Comparison of ENCODE assay signal across 8 cellular contexts in genomic region chr11:32891657-32892354, GRCh38. TPM values are rescaled to one million over a fixed set of nuclear protein-coding genes. Genes with fewer than 3 reads are reported as not detected.
DNase-seq lines count a peak whose midpoint lies in the region; ATAC-seq and TF ChIP-seq lines count a peak whose summit lies in the region.

No MANE protein-coding gene starts in this region.

- H3K27ac ChIP-seq in GM23338 (ENCODE audit: low read depth), result peak overlapping the region; percentile 97
- H3K27ac ChIP-seq in Panc1 (ENCODE audit: low read length), result peak overlapping the region; percentile 98
- H3K27ac ChIP-seq in endodermal cell (ENCODE audit: low read depth, low read length), result peak overlapping the region; percentile 93
- peak overlapping the region; percentile 93 for H3K27ac ChIP-seq in neural progenitor cell

- H3K9me3 ChIP-seq in Panc1 (ENCODE audit: control insufficient read depth, insufficient read depth, low read depth, low read length), result no peaks in the 10 kb centered on the region
- peaks cover 15% of the 10 kb centered on the region for H3K9me3 ChIP-seq in endodermal cell (ENCODE audit: control insufficient read depth, low read length)
- H3K9me3 ChIP-seq in neural progenitor cell (ENCODE audit: low read depth), result no peaks in the 10 kb centered on the region

- H4K20me1 ChIP-seq in GM23338 (replicated peaks; ENCODE audit: insufficient read depth), result peaks cover 15% of the 10 kb centered on the region
- peaks cover 6% of the 10 kb centered on the region for H4K20me1 ChIP-seq in neural progenitor cell (ENCODE audit: low read depth)

- WGBS in endodermal cell (ENCODE audit: insufficient coverage in 1 of 2, insufficient read length in 1 of 2), 2 experiments, result 0 to 7% methylated on average over 3 to 7 of the region's 10 CpGs

- in situ Hi-C loops in Panc1 (cut with HindIII; ENCODE audit: low pct_unique_long_range_greater_than_20kb, low sequenced_read_pairs), result no loop called here

- DNase-seq in BJ (ENCODE audit: low read depth) (no peak), GM23338 (ENCODE audit: low spot score) (peak; percentile 79), Panc1 (ENCODE audit: low read depth, low spot score) (no peak), endodermal cell (no peak), neural progenitor cell (ENCODE audit: low spot score) (no peak), occipital lobe (lab: John Stamatoyannopoulos, UW) (no peak), retina (no peak)
- DNase-seq in activated effector memory CD4-positive, alpha-beta T cell treated with Interleukin-2 at 50 U/mL for 16 hours, result no peak

- no peak overlapping the region for H2AFZ ChIP-seq in GM23338
- H2AFZ ChIP-seq in neural progenitor cell (replicated peaks), result peak overlapping the region; percentile 69

- H3K9me3 Mint-ChIP-seq in GM23338 (peaks cover 35% of the 10 kb centered on the region), endodermal cell (peaks cover 23% of the 10 kb centered on the region), neural progenitor cell (peaks cover 11% of the 10 kb centered on the region)

- POLR2A ChIA-PET in BJ (lab: Charles Lee), result no interaction called here
- POLR2A ChIA-PET in Panc1 (lab: Charles Lee), result interaction anchor here (0.5 to 0.7 kb wide), 2 partner anchors 12 to 1379 kb away, joined by 3 to 6 read pairs; no protein-coding TSS in a partner anchor

- H3K4me1 Mint-ChIP-seq in GM23338 (peaks cover 25% of the 10 kb centered on the region), endodermal cell (peaks cover 29% of the 10 kb centered on the region), neural progenitor cell (peaks cover 36% of the 10 kb centered on the region)

- TSS peak; percentile 92 for BruUV-seq in Panc1 (replicated peaks; lab: Mats Ljungman, UMichigan)

- H3K27me3 ChIP-seq in BJ (ENCODE audit: control insufficient read depth, insufficient read depth, low read length), result no peaks in the 10 kb centered on the region
- H3K27me3 ChIP-seq in GM23338 (ENCODE audit: insufficient read depth), result no peaks in the 10 kb centered on the region
- H3K27me3 ChIP-seq in Panc1 (ENCODE audit: control insufficient read depth, insufficient read depth, low read length), result no peaks in the 10 kb centered on the region
- peaks cover 39% of the 10 kb centered on the region for H3K27me3 ChIP-seq in endodermal cell (ENCODE audit: control insufficient read depth, insufficient read depth, low read length, poor library complexity, severe bottlenecking)
- H3K27me3 ChIP-seq in neural progenitor cell, result no peaks in the 10 kb centered on the region

- CTCF ChIA-PET in BJ (lab: Yijun Ruan, JAX) (interaction anchor here (1.0 kb wide), 1 partner anchor 11 kb away, joined by 5 read pairs; no protein-coding TSS in a partner anchor), Panc1 (lab: Charles Lee) (interaction anchor here (0.6 kb wide), 1 partner anchor 21 kb away, joined by 7 read pairs; no protein-coding TSS in a partner anchor)

- peak overlapping the region; percentile 76 for H3K4me2 ChIP-seq in GM23338
- H3K4me2 ChIP-seq in neural progenitor cell, result peak overlapping the region; percentile 95

- H3K79me2 ChIP-seq in GM23338 (replicated peaks; ENCODE audit: insufficient read depth) (peaks cover 40% of the 10 kb centered on the region), neural progenitor cell (ENCODE audit: low read depth) (peaks cover 53% of the 10 kb centered on the region)

- H3K4me3 ChIP-seq in BJ (ENCODE audit: low read depth, low read length), result peak overlapping the region; percentile 72
- H3K4me3 ChIP-seq in GM23338, result peak overlapping the region; percentile 51
- peak overlapping the region; percentile 83 to 95 for H3K4me3 ChIP-seq in Panc1 (ENCODE audit: low read depth in 2 of 2, low read length in 2 of 2)
- H3K4me3 ChIP-seq in endodermal cell (ENCODE audit: low read length), result peak overlapping the region; percentile 87
- peak overlapping the region; percentile 97 for H3K4me3 ChIP-seq in neural progenitor cell

- H3K9ac ChIP-seq in endodermal cell (ENCODE audit: extremely low read depth, low read length, poor library complexity, severe bottlenecking) (peak overlapping the region; percentile 73), neural progenitor cell (peak overlapping the region; percentile 75)

- H3K36me3 ChIP-seq in BJ (ENCODE audit: control insufficient read depth, insufficient read depth, low read length) (no peaks in the 10 kb centered on the region), GM23338 (ENCODE audit: insufficient read depth) (no peaks in the 10 kb centered on the region), Panc1 (ENCODE audit: control insufficient read depth, insufficient read depth, low read length) (no peaks in the 10 kb centered on the region; the same call in 1 of the 2 replicates), endodermal cell (ENCODE audit: control insufficient read depth, insufficient read depth, low read length) (no peaks in the 10 kb centered on the region), neural progenitor cell (no peaks in the 10 kb centered on the region)

- H3K36me3 Mint-ChIP-seq in GM23338 (ENCODE audit: low read depth) (peaks cover 52% of the 10 kb centered on the region), endodermal cell (ENCODE audit: low read depth) (peaks cover 15% of the 10 kb centered on the region), neural progenitor cell (peaks cover 8% of the 10 kb centered on the region)

- H3K4me1 ChIP-seq in GM23338 (ENCODE audit: insufficient read depth) (peaks cover 32% of the 10 kb centered on the region), Panc1 (ENCODE audit: control insufficient read depth, insufficient read depth, low read length) (peaks cover 27% of the 10 kb centered on the region), endodermal cell (ENCODE audit: control insufficient read depth, insufficient read depth, low read length) (peaks cover 3% of the 10 kb centered on the region), neural progenitor cell (peaks cover 30% of the 10 kb centered on the region)

- H3K27ac Mint-ChIP-seq in GM23338 (peak overlapping the region; percentile 97), endodermal cell (peak overlapping the region; percentile 94), neural progenitor cell (peak overlapping the region; percentile 99)

- H3K4me3 Mint-ChIP-seq in GM23338 (peak overlapping the region; percentile 90), endodermal cell (peak overlapping the region; percentile 96), neural progenitor cell (peak overlapping the region; percentile 95)

- intact Hi-C loops in Panc1 (cut with micrococcal nuclease; ENCODE audit: unreplicated experiment), result no loop called here

- ATAC-seq in GM23338 (no peak; the same call in 2 of the 3 replicates), Panc1 (no peak)

- H3K27me3 Mint-ChIP-seq in GM23338 (ENCODE audit: insufficient read depth, low read depth, poor library complexity) (peaks cover 12% of the 10 kb centered on the region), endodermal cell (ENCODE audit: insufficient read depth) (peaks cover 26% of the 10 kb centered on the region), neural progenitor cell (ENCODE audit: insufficient read depth, low read depth) (peaks cover 13% of the 10 kb centered on the region)

- H3K9me2 ChIP-seq in GM23338 (ENCODE audit: insufficient read depth), result peaks cover 4% of the 10 kb centered on the region; the same call in 1 of the 2 replicates

- H3F3A ChIP-seq in GM23338 (replicated peaks; ENCODE audit: low read depth), result 0 out of 2 replicates have a peak, but pooled peaks cover 11% of the 10 kb centered on the region
- peaks cover 41% of the 10 kb centered on the region for H3F3A ChIP-seq in neural progenitor cell (ENCODE audit: low read depth)

- TF ChIP-seq CTCF in BJ (IDR thresholded peaks at IDR 0.05; ENCODE audit: insufficient read depth, low read depth, low read length) (no peak), GM23338 (conservative IDR thresholded peaks at IDR 0.05; ENCODE audit: low read depth in 2 of 2) (no peak), Panc1 (IDR thresholded peaks at IDR 0.05) (no peak), endodermal cell (conservative IDR thresholded peaks at IDR 0.05) (no peak), neural progenitor cell (IDR thresholded peaks at IDR 0.05) (no peak)

RNA-seq across cellular contexts. Expression of gene QSER1, which starts 0.8 kb away (rescaled TPM):
- polyA plus RNA-seq in BJ (2011; rRNA removed), result 3.9 and 8.2 TPM in 2 replicates
- 12.3 and 13.4 TPM in 2 replicates for polyA minus RNA-seq in BJ (2011; rRNA and poly(A)+ RNA removed)
- 132 and 136 TPM in 2 replicates for total RNA-seq in GM23338 (2014; rRNA removed; shearing (Covaris generic))
- polyA plus RNA-seq in GM23338 (2016; fragmentation: Nextera tagmentation; extraction: Ambion mirVana), result 29.4 and 29.5 TPM in 2 replicates
- 48.2 TPM for total RNA-seq in Panc1 (2021; ENCODE audit: unreplicated experiment)
- 11.1 TPM for polyA plus RNA-seq in Panc1 (2012; ENCODE audit: insufficient read length)
- total RNA-seq in endodermal cell, result 10 to 100 TPM; 66.5 to 82.0 TPM
- polyA plus RNA-seq in endodermal cell (2013, experiment 1 of 2), result 40.1 TPM
- polyA plus RNA-seq in endodermal cell (2013, experiment 2 of 2), result 40.0 TPM
- total RNA-seq in neural progenitor cell (ENCODE audit: low replicate concordance), result 49.4 and 79.2 TPM in 2 replicates
- total RNA-seq in occipital lobe, result 66.8 TPM
